ENCODE assay signal across 16 cellular contexts in genomic region chr4:25875281-25875745, GRCh38. TPM values are rescaled to one million over a fixed set of nuclear protein-coding genes. Genes with fewer than 3 reads are reported as not detected.
DNase-seq lines count a peak whose midpoint lies in the region; ATAC-seq and TF ChIP-seq lines count a peak whose summit lies in the region.
"Had no signal": no experiment of that assay in that cellular context is flagged by ENCODE, and none has a peak within 500 bp of the region (broad histone marks: within the 10 kb centered on the region; RNA-seq: fewer than 3 reads in every experiment).

No MANE protein-coding gene starts in this region.

- DNase-seq in MM.1S (peak; percentile 65), NCI-H187 (lab: John Stamatoyannopoulos, UW) (no peak), DMS114 treated with DMSO at 0.1 percent for 48 hours (lab: John Stamatoyannopoulos, UW; ENCODE audit: unreplicated experiment) (no peak), endothelial cell (ENCODE audit: low spot score) (no peak)
- DNase-seq in activated CD8-positive, alpha-beta T cell treated with anti-CD3 and anti-CD28 coated beads for 36 hours, result no peak
- DNase-seq: activated CD4-positive, alpha-beta T cell treated with anti-CD3 and anti-CD28 coated beads for 4 hours; colonic mucosa; foreskin keratinocyte; GM23248; SIG-M5; stimulated activated CD4-positive, alpha-beta T cell treated with anti-CD3 and anti-CD28 coated beads, Interleukin-4, amount 100 ng/mL, for 1 hour had no signal

- CTCF ChIA-PET in activated CD8-positive, alpha-beta T cell treated with anti-CD3 and anti-CD28 coated beads for 36 hours (lab: Charles Lee), result interaction anchor here (1.2 kb wide), 1 partner anchor 113 kb away, joined by 3 read pairs; no protein-coding TSS in a partner anchor

- H3K27ac Mint-ChIP-seq in activated CD8-positive, alpha-beta T cell treated with anti-CD3 and anti-CD28 coated beads for 36 hours, result no peak overlapping the region
- H3K27ac Mint-ChIP-seq in endothelial cell (ENCODE audit: unreplicated experiment), result no peak overlapping the region
- H3K27ac Mint-ChIP-seq: activated naive CD4-positive, alpha-beta T cell treated with anti-CD3 and anti-CD28 coated beads, Interleukin-2, amount 50 U/mL, for 24 hours had no signal

- H4K20me1 ChIP-seq in DOHH2 (ENCODE audit: control insufficient read depth, insufficient read depth, low read depth, low read length) (no peaks in the 10 kb centered on the region), MM.1S (ENCODE audit: insufficient read depth, low read length) (no peaks in the 10 kb centered on the region)

- no peaks in the 10 kb centered on the region for H3K27me3 ChIP-seq in DOHH2 (ENCODE audit: control insufficient read depth, low read length)
- H3K27me3 ChIP-seq in MM.1S (replicated peaks; ENCODE audit: insufficient read depth, low read length), result no peaks in the 10 kb centered on the region
- H3K27me3 ChIP-seq: colonic mucosa, foreskin keratinocyte had no signal

- H3F3A ChIP-seq in DOHH2 (ENCODE audit: control insufficient read depth, insufficient read depth) (peaks cover 88% of the 10 kb centered on the region), MM.1S (ENCODE audit: insufficient read depth, low read length) (peaks cover 25% of the 10 kb centered on the region)

- H3K4me1 ChIP-seq in DOHH2 (ENCODE audit: control insufficient read depth, low read length) (peaks cover 100% of the 10 kb centered on the region), MM.1S (ENCODE audit: low read length) (peaks cover 61% of the 10 kb centered on the region)
- H3K4me1 ChIP-seq: colonic mucosa, foreskin keratinocyte, parathyroid adenoma had no signal

- H3K4me2 ChIP-seq in DOHH2 (ENCODE audit: low read length), result peak overlapping the region; percentile 96
- peak overlapping the region; percentile 53 for H3K4me2 ChIP-seq in MM.1S (ENCODE audit: low read depth, low read length)

- no peak overlapping the region for H3K4me3 Mint-ChIP-seq in activated CD8-positive, alpha-beta T cell treated with anti-CD3 and anti-CD28 coated beads for 36 hours
- H3K4me3 Mint-ChIP-seq in endothelial cell (ENCODE audit: unreplicated experiment), result no peak overlapping the region
- H3K4me3 Mint-ChIP-seq: activated naive CD4-positive, alpha-beta T cell treated with anti-CD3 and anti-CD28 coated beads, Interleukin-2, amount 50 U/mL, for 24 hours had no signal

- H3K9me3 ChIP-seq in DOHH2 (ENCODE audit: control insufficient read depth, insufficient read depth, low read length) (no peaks in the 10 kb centered on the region), MM.1S (replicated peaks; ENCODE audit: insufficient read depth, low read length) (no peaks in the 10 kb centered on the region)
- H3K9me3 ChIP-seq: colonic mucosa had no signal

- POLR2A ChIA-PET in activated CD8-positive, alpha-beta T cell treated with anti-CD3 and anti-CD28 coated beads for 36 hours (lab: Charles Lee), result no interaction called here

- H3K9ac ChIP-seq in MM.1S (ENCODE audit: low read length), result peak overlapping the region; percentile 16; the same call in 1 of the 2 replicates
- H3K9ac ChIP-seq: GM23248, parathyroid adenoma had no signal

- peak; percentile 44 for ATAC-seq in GM19455 (IDR thresholded peaks at IDR 0.05; ENCODE audit: unreplicated experiment)
- ATAC-seq in HG02938 (IDR thresholded peaks at IDR 0.05; ENCODE audit: unreplicated experiment), result peak; percentile 34
- ATAC-seq in activated CD8-positive, alpha-beta T cell treated with anti-CD3 and anti-CD28 coated beads for 36 hours, result no peak
- ATAC-seq: foreskin keratinocyte had no signal

- H3K27ac ChIP-seq in DOHH2 (ENCODE audit: low read depth, low read length) (peak overlapping the region; percentile 98), MM.1S (ENCODE audit: low read length) (peak overlapping the region; percentile 87)
- H3K27ac ChIP-seq: colonic mucosa, foreskin keratinocyte, GM23248, parathyroid adenoma had no signal

- H3K4me1 Mint-ChIP-seq in activated CD8-positive, alpha-beta T cell treated with anti-CD3 and anti-CD28 coated beads for 36 hours (ENCODE audit: low read depth), result no peaks in the 10 kb centered on the region
- peaks cover 15% of the 10 kb centered on the region for H3K4me1 Mint-ChIP-seq in endothelial cell (ENCODE audit: unreplicated experiment)
- H3K4me1 Mint-ChIP-seq: activated naive CD4-positive, alpha-beta T cell treated with anti-CD3 and anti-CD28 coated beads, Interleukin-2, amount 50 U/mL, for 24 hours had no signal

- H3K36me3 ChIP-seq in DOHH2 (ENCODE audit: control insufficient read depth, low read length) (peaks cover 7% of the 10 kb centered on the region), MM.1S (replicated peaks; ENCODE audit: insufficient read depth, low read length) (no peaks in the 10 kb centered on the region)
- H3K36me3 ChIP-seq: colonic mucosa had no signal

- H3K4me3 ChIP-seq in DOHH2 (ENCODE audit: low read length) (peak overlapping the region; percentile 55), MM.1S (ENCODE audit: low read length) (peak overlapping the region; percentile 4; the same call in 1 of the 2 replicates)
- H3K4me3 ChIP-seq: colonic mucosa, GM23248 had no signal

- peak overlapping the region; percentile 66 for H2AFZ ChIP-seq in MM.1S (ENCODE audit: low read length)
- H2AFZ ChIP-seq: GM23248, parathyroid adenoma had no signal

- H3K9me3 Mint-ChIP-seq in activated CD8-positive, alpha-beta T cell treated with anti-CD3 and anti-CD28 coated beads for 36 hours, result peaks cover 2% of the 10 kb centered on the region
- no peaks in the 10 kb centered on the region for H3K9me3 Mint-ChIP-seq in endothelial cell (ENCODE audit: unreplicated experiment)
- H3K9me3 Mint-ChIP-seq: activated naive CD4-positive, alpha-beta T cell treated with anti-CD3 and anti-CD28 coated beads, Interleukin-2, amount 50 U/mL, for 24 hours had no signal

- no peaks in the 10 kb centered on the region for H3K36me3 Mint-ChIP-seq in activated CD8-positive, alpha-beta T cell treated with anti-CD3 and anti-CD28 coated beads for 36 hours (ENCODE audit: low read depth)
- peaks cover 6% of the 10 kb centered on the region for H3K36me3 Mint-ChIP-seq in endothelial cell (ENCODE audit: low read depth, unreplicated experiment)
- H3K36me3 Mint-ChIP-seq: activated naive CD4-positive, alpha-beta T cell treated with anti-CD3 and anti-CD28 coated beads, Interleukin-2, amount 50 U/mL, for 24 hours had no signal

- intact Hi-C loops in activated CD8-positive, alpha-beta T cell treated with anti-CD3 and anti-CD28 coated beads for 36 hours (cut with micrococcal nuclease), result no loop called here

- TF ChIP-seq CTCF in DOHH2 (IDR thresholded peaks at IDR 0.05; ENCODE audit: low read depth, low read length, poor library complexity, severe bottlenecking) (no peak), MM.1S (IDR thresholded peaks at IDR 0.05; ENCODE audit: low read length) (no peak), endothelial cell (IDR thresholded peaks at IDR 0.05; ENCODE audit: unreplicated experiment) (no peak)
- TF ChIP-seq CTCF in activated CD8-positive, alpha-beta T cell treated with anti-CD3 and anti-CD28 coated beads for 36 hours (IDR thresholded peaks at IDR 0.05), result no peak

- H3K27me3 Mint-ChIP-seq in activated CD8-positive, alpha-beta T cell treated with anti-CD3 and anti-CD28 coated beads for 36 hours, result peaks cover 4% of the 10 kb centered on the region
- H3K27me3 Mint-ChIP-seq in endothelial cell (ENCODE audit: unreplicated experiment), result no peaks in the 10 kb centered on the region

- peaks cover 19% of the 10 kb centered on the region for H3K79me2 ChIP-seq in DOHH2 (ENCODE audit: control insufficient read depth, low read length)
- H3K79me2 ChIP-seq in MM.1S (ENCODE audit: low read length), result no peaks in the 10 kb centered on the region
- H3K79me2 ChIP-seq: parathyroid adenoma had no signal

- H3K9me2 ChIP-seq in DOHH2 (replicated peaks; ENCODE audit: control insufficient read depth, low read length) (no peaks in the 10 kb centered on the region), MM.1S (replicated peaks; ENCODE audit: insufficient read depth, low read length) (no peaks in the 10 kb centered on the region)

RNA-seq across cellular contexts. Expression of gene SEL1L3, which starts 12.5 kb away (rescaled TPM):
- total RNA-seq in activated CD8-positive, alpha-beta T cell treated with anti-CD3 and anti-CD28 coated beads for 36 hours, result 10 to 100 TPM; 34.8 to 36.9 TPM
- total RNA-seq in endothelial cell (ENCODE audit: unreplicated experiment), result 91.8 TPM

RNA-seq across cellular contexts. Expression of gene SMIM20, which starts 38.7 kb away (rescaled TPM):
- 10 to 100 TPM; 21.3 to 26.9 TPM for total RNA-seq in activated CD8-positive, alpha-beta T cell treated with anti-CD3 and anti-CD28 coated beads for 36 hours
- 22.5 TPM for total RNA-seq in endothelial cell (ENCODE audit: unreplicated experiment)
